Comparison of ENCODE assay signal across 8 cellular contexts in genomic region chr1:163321311-163322305, GRCh38. TPM values are rescaled to one million over a fixed set of nuclear protein-coding genes. Genes with fewer than 3 reads are reported as not detected.
DNase-seq lines count a peak whose midpoint lies in the region; ATAC-seq lines count a peak whose summit lies in the region.

TSS of gene NUF2 (plus strand) at chr1:163321954. CDS start at chr1:163326052, 4,098 bp downstream.

- peak within 1 kb of the TSS; percentile 47 to 71 for H2BK12ac ChIP-seq in mesenchymal stem cell (ENCODE audit: low read length in 2 of 2)

- H2AK5ac ChIP-seq in mesenchymal stem cell (ENCODE audit: low read length, severe bottlenecking), result no peak within 1 kb of the TSS

- H2BK120ac ChIP-seq in mesenchymal stem cell (ENCODE audit: low read depth, low read length), result no peak within 1 kb of the TSS

- no peak within 1 kb of the TSS for H2BK15ac ChIP-seq in mesenchymal stem cell (ENCODE audit: low read depth, poor library complexity, severe bottlenecking)

- DNase-seq in COR-L47 (lab: John Stamatoyannopoulos, UW) (peak; percentile 97), HUDEP-2 (lab: John Stamatoyannopoulos, UW; ENCODE audit: unreplicated experiment in 76 of 76) (peak; percentile 40 to 98 (median 94)), NT2/D1 (ENCODE audit: low read depth, low spot score) (peak; percentile 100), mesenchymal stem cell (peak; percentile 98)
- peak; percentile 98 for DNase-seq in activated CD8-positive, alpha-beta memory T cell treated with anti-CD3 and anti-CD28 coated beads, Interleukin-2, amount 10 ng/mL, durations not matched to agents 7 days and 5 days
- peak; percentile 93 for DNase-seq in stimulated activated CD8-positive, alpha-beta memory T cell treated with anti-CD3 and anti-CD28 coated beads, Interleukin-12 subunit alpha, Interleukin-12 subunit beta, amount 100 ng/mL, for 4 hours (ENCODE audit: low read depth)

- H3K4me3 Mint-ChIP-seq in activated CD8-positive, alpha-beta memory T cell treated with anti-CD3 and anti-CD28 coated beads, Interleukin-2, amount 10 ng/mL, durations not matched to agents 7 days and 5 days, result peak within 1 kb of the TSS; percentile 92

- H3K9ac ChIP-seq in NT2/D1 (ENCODE audit: insufficient read length, low read depth) (peak within 1 kb of the TSS; percentile 85), endocrine pancreas (ENCODE audit: control insufficient read depth, insufficient read depth, low read length) (peak within 1 kb of the TSS; percentile 63), mesenchymal stem cell (ENCODE audit: low read length) (peak within 1 kb of the TSS; percentile 97)

- peaks cover 35% of the 10 kb centered on the region for H3K36me3 ChIP-seq in NT2/D1 (ENCODE audit: insufficient read depth, insufficient read length, low read length)
- H3K36me3 ChIP-seq in endocrine pancreas (ENCODE audit: control insufficient read depth, insufficient read depth, low read length), result peaks cover 2% of the 10 kb centered on the region
- H3K36me3 ChIP-seq in mesenchymal stem cell (ENCODE audit: control insufficient read depth in 1 of 2, insufficient read depth in 2 of 2, low read depth in 1 of 2, low read length in 2 of 2), result peaks cover 0 to 25% of the 10 kb centered on the region in 2 experiments

- no peaks in the 10 kb centered on the region for H3K9me3 Mint-ChIP-seq in activated CD8-positive, alpha-beta memory T cell treated with anti-CD3 and anti-CD28 coated beads, Interleukin-2, amount 10 ng/mL, durations not matched to agents 7 days and 5 days (ENCODE audit: low read depth)

- H4K8ac ChIP-seq in mesenchymal stem cell (ENCODE audit: low read length), result peak within 1 kb of the TSS; percentile 92

- no peak within 1 kb of the TSS for H2BK5ac ChIP-seq in mesenchymal stem cell (ENCODE audit: low read depth, low read length, poor library complexity, severe bottlenecking)

- peaks cover 23% of the 10 kb centered on the region for H3K79me1 ChIP-seq in mesenchymal stem cell (replicated peaks; ENCODE audit: low read length, poor library complexity, severe bottlenecking)

- no peaks in the 10 kb centered on the region for H3K4me1 ChIP-seq in NT2/D1 (ENCODE audit: insufficient read depth, insufficient read length)
- peaks cover 7% of the 10 kb centered on the region for H3K4me1 ChIP-seq in endocrine pancreas (ENCODE audit: control insufficient read depth, insufficient read depth, low read length)
- H3K4me1 ChIP-seq in mesenchymal stem cell (ENCODE audit: control insufficient read depth, insufficient read depth, low read depth, low read length), result peaks cover 3% of the 10 kb centered on the region

- H3K4me3 ChIP-seq in NT2/D1 (ENCODE audit: insufficient read length, low read depth) (peak within 1 kb of the TSS; percentile 87), endocrine pancreas (ENCODE audit: control insufficient read depth, insufficient read depth, low read length) (peak within 1 kb of the TSS; percentile 99), mesenchymal stem cell (ENCODE audit: insufficient read depth in 1 of 2, low read depth in 1 of 2, low read length in 2 of 2) (peak within 1 kb of the TSS; percentile 92 to 95)

- peaks cover 42% of the 10 kb centered on the region for H3K4me1 Mint-ChIP-seq in activated CD8-positive, alpha-beta memory T cell treated with anti-CD3 and anti-CD28 coated beads, Interleukin-2, amount 10 ng/mL, durations not matched to agents 7 days and 5 days

- H3K27ac Mint-ChIP-seq in activated CD8-positive, alpha-beta memory T cell treated with anti-CD3 and anti-CD28 coated beads, Interleukin-2, amount 10 ng/mL, durations not matched to agents 7 days and 5 days, result peak within 1 kb of the TSS; percentile 97

- WGBS in mesenchymal stem cell, result under 1% methylated on average over 55 of the region's 58 CpGs

- H2AFZ ChIP-seq in mesenchymal stem cell (ENCODE audit: low read depth, low read length), result peak within 1 kb of the TSS; percentile 93

- no peak within 1 kb of the TSS for H4K91ac ChIP-seq in mesenchymal stem cell (ENCODE audit: low read length)

- H3K36me3 Mint-ChIP-seq in activated CD8-positive, alpha-beta memory T cell treated with anti-CD3 and anti-CD28 coated beads, Interleukin-2, amount 10 ng/mL, durations not matched to agents 7 days and 5 days, result peaks cover 21% of the 10 kb centered on the region

- no peak within 1 kb of the TSS for H3K14ac ChIP-seq in mesenchymal stem cell (ENCODE audit: low read length in 2 of 2)

- H3K9me3 ChIP-seq in NT2/D1 (ENCODE audit: insufficient read depth, low read length) (no peaks in the 10 kb centered on the region), endocrine pancreas (ENCODE audit: control insufficient read depth, low read length) (no peaks in the 10 kb centered on the region), mesenchymal stem cell (ENCODE audit: control insufficient read depth, low read length) (no peaks in the 10 kb centered on the region)

- no peaks in the 10 kb centered on the region for H3K27me3 ChIP-seq in NT2/D1 (ENCODE audit: insufficient read depth, insufficient read length)
- no peaks in the 10 kb centered on the region for H3K27me3 ChIP-seq in endocrine pancreas (ENCODE audit: control insufficient read depth, insufficient read depth, low read length)
- no peaks in the 10 kb centered on the region for H3K27me3 ChIP-seq in mesenchymal stem cell (ENCODE audit: control insufficient read depth in 1 of 2, insufficient read depth in 1 of 2, low read length in 2 of 2)

- ATAC-seq in GM21381 (IDR thresholded peaks at IDR 0.05; ENCODE audit: unreplicated experiment), result peak; percentile 94
- peak; percentile 96 for ATAC-seq in activated CD8-positive, alpha-beta memory T cell treated with anti-CD3 and anti-CD28 coated beads, Interleukin-2, amount 10 ng/mL, durations not matched to agents 7 days and 5 days

- no peak within 1 kb of the TSS for H3K23ac ChIP-seq in mesenchymal stem cell (ENCODE audit: low read length in 2 of 2)

- peak within 1 kb of the TSS; percentile 83 for H3K4me2 ChIP-seq in mesenchymal stem cell (ENCODE audit: low read length, poor library complexity, severe bottlenecking)

- H3K4ac ChIP-seq in mesenchymal stem cell (ENCODE audit: low read depth in 1 of 2, low read length in 2 of 2), result no peak within 1 kb of the TSS

- peak within 1 kb of the TSS; percentile 68 to 77 for H3K18ac ChIP-seq in mesenchymal stem cell (ENCODE audit: low read depth in 1 of 2, low read length in 2 of 2)

- CTCF ChIA-PET in activated CD8-positive, alpha-beta memory T cell treated with anti-CD3 and anti-CD28 coated beads, Interleukin-2, amount 10 ng/mL, durations not matched to agents 7 days and 5 days (lab: Charles Lee), result interaction anchor here (0.6 to 1.6 kb wide), 4 partner anchors 9 to 468 kb away, joined by 3 to 5 read pairs (median 4); no protein-coding TSS in a partner anchor

- no peaks in the 10 kb centered on the region for H3K27me3 Mint-ChIP-seq in activated CD8-positive, alpha-beta memory T cell treated with anti-CD3 and anti-CD28 coated beads, Interleukin-2, amount 10 ng/mL, durations not matched to agents 7 days and 5 days

- H3K27ac ChIP-seq in mesenchymal stem cell (ENCODE audit: low read length, poor library complexity, severe bottlenecking), result peak within 1 kb of the TSS; percentile 65

RNA-seq across cellular contexts. Expression of gene NUF2, which starts in this region (rescaled TPM):
- total RNA-seq in activated CD8-positive, alpha-beta memory T cell treated with anti-CD3 and anti-CD28 coated beads, Interleukin-2, amount 10 ng/mL, durations not matched to agents 7 days and 5 days, result 10 to 100 TPM; 64.9 to 82.9 TPM
- polyA plus RNA-seq in mesenchymal stem cell (2013, experiment 1 of 2), result 3.2 TPM
- polyA plus RNA-seq in mesenchymal stem cell (2013, experiment 2 of 2), result 3.3 TPM

Comparison
In these comparisons a context has a peak if more than half of its experiments do, and no peak if none do; other contexts are left out.
1. Peak in every context shown above with its lines: DNase-seq, ATAC-seq, H3K4me3 ChIP-seq and H3K27ac ChIP-seq.